ENCODE assay signal across 33 cellular contexts in the genomic region with DNA sequence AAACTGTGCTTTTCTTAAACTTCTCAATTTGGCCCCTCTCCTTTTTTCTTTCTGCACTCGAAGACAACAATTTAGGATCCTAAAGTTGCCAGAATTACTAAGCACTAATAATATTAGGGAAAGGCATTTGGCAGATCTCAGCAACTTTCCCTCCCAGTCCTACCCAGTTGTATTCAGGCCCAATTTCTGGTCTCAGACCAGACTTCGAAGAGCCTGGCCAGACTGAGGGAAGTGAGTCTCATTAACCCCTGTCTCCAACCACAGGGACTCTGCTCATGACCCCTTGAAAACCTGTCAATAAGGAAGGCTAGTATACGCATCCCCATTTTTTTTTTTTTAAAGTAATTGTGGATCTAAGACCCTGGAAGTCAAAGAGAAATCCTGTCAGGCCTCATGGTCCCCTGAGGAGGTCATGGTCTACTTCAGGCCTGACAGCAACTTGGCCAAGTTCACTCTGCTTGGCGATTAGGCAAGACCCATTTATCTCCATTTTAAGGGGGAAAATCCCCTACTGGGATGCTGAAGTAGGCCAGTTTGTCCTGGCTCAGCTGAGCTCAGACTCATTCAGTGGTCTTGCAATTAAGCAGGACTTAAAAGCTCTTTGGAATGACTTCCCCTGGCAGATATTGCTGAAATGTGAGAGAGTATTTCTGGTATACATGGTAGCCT.
"Had no signal": no experiment of that assay in that cellular context is flagged by ENCODE, and none has a peak within 500 bp of the region (broad histone marks: within the 10 kb centered on the region; RNA-seq: fewer than 3 reads in every experiment).

No MANE protein-coding gene starts in this region.

- H3K9me3 ChIP-seq: esophagus muscularis mucosa, gastrocnemius medialis, heart left ventricle, lower lobe of right lung, sigmoid colon, thyroid gland, upper lobe of left lung had no signal

- H3K27me3 Mint-ChIP-seq: activated CD4-positive, alpha-beta memory T cell treated with anti-CD3 and anti-CD28 coated beads, Interleukin-2, amount 10 ng/mL, durations not matched to agents 7 days and 5 days; activated CD4-positive, alpha-beta T cell treated with anti-CD3 and anti-CD28 coated beads, Interleukin-2, amount 10 ng/mL, durations not matched to agents 7 days and 5 days; naive thymus-derived CD8-positive, alpha-beta T cell; stimulated activated naive CD8-positive, alpha-beta T cell treated with anti-CD3 and anti-CD28 coated beads, Interleukin-15, amount 100 ng/mL, for 72 hours had no signal

- H3K27me3 ChIP-seq: neural progenitor cell, thyroid gland, upper lobe of left lung had no signal

- H3K36me3 ChIP-seq: esophagus muscularis mucosa, gastrocnemius medialis, heart left ventricle, lower lobe of right lung, neural progenitor cell, sigmoid colon, thyroid gland, upper lobe of left lung had no signal

- FAIRE-seq: bronchial epithelial cell, colon, kidney, small intestine had no signal

- H3K9me3 Mint-ChIP-seq: immature natural killer cell; stimulated activated memory B cell treated with anti-CD40 and anti-IgM and Interleukin-4, amounts not matched to agents 10 μg/mL and 1 μg/mL and 100 μg/mL, for 72 hours had no signal

- H3K4me1 ChIP-seq: esophagus muscularis mucosa, gastrocnemius medialis, heart left ventricle, lower lobe of right lung, neural progenitor cell, sigmoid colon, thyroid gland, upper lobe of left lung had no signal

- H3K4me3 Mint-ChIP-seq: activated CD4-positive, alpha-beta memory T cell treated with anti-CD3 and anti-CD28 coated beads, Interleukin-2, amount 10 ng/mL, durations not matched to agents 7 days and 5 days; activated CD4-positive, alpha-beta T cell treated with anti-CD3 and anti-CD28 coated beads, Interleukin-2, amount 10 ng/mL, durations not matched to agents 7 days and 5 days; activated T-cell treated with anti-CD3 and anti-CD28 coated beads, Interleukin-2, amount 50 U/mL, for 72 hours; immature natural killer cell; naive thymus-derived CD8-positive, alpha-beta T cell; neural progenitor cell; stimulated activated memory B cell treated with anti-CD40 and anti-IgM and Interleukin-4, amounts not matched to agents 10 μg/mL and 1 μg/mL and 100 μg/mL, for 72 hours; stimulated activated naive CD8-positive, alpha-beta T cell treated with anti-CD3 and anti-CD28 coated beads, Interleukin-15, amount 100 ng/mL, for 72 hours; WTC11 had no signal

- H3K27ac Mint-ChIP-seq: activated CD4-positive, alpha-beta memory T cell treated with anti-CD3 and anti-CD28 coated beads, Interleukin-2, amount 10 ng/mL, durations not matched to agents 7 days and 5 days; activated CD4-positive, alpha-beta T cell treated with anti-CD3 and anti-CD28 coated beads, Interleukin-2, amount 10 ng/mL, durations not matched to agents 7 days and 5 days; activated naive CD4-positive, alpha-beta T cell treated with anti-CD3 and anti-CD28 coated beads, Interleukin-2, amount 50 U/mL, for 72 hours; activated T-cell treated with anti-CD3 and anti-CD28 coated beads, Interleukin-2, amount 50 U/mL, for 72 hours; neural progenitor cell; stimulated activated memory B cell treated with anti-CD40 and anti-IgM and Interleukin-4, amounts not matched to agents 10 μg/mL and 1 μg/mL and 100 μg/mL, for 72 hours; stimulated activated naive CD8-positive, alpha-beta T cell treated with anti-CD3 and anti-CD28 coated beads, Interleukin-15, amount 100 ng/mL, for 72 hours; WTC11 had no signal

- H3K27ac ChIP-seq: esophagus muscularis mucosa, gastrocnemius medialis, heart left ventricle, lower lobe of right lung, neural progenitor cell, sigmoid colon, thyroid gland, upper lobe of left lung had no signal

- DNase-seq: activated CD4-positive, alpha-beta memory T cell treated with anti-CD3 and anti-CD28 coated beads, Interleukin-2, amount 10 ng/mL, durations not matched to agents 7 days and 5 days; activated CD4-positive, alpha-beta T cell treated with anti-CD3 and anti-CD28 coated beads for 1 hour; activated CD4-positive, alpha-beta T cell treated with anti-CD3 and anti-CD28 coated beads, Interleukin-2, amount 10 ng/mL, durations not matched to agents 7 days and 5 days; activated naive CD4-positive, alpha-beta T cell; activated T-cell treated with anti-CD3 and anti-CD28 coated beads, Interleukin-2, amount 50 U/mL, for 72 hours; dermis blood vessel endothelial cell; effector CD4-positive, alpha-beta T cell; gastrocnemius medialis; hypothalamus; immature natural killer cell; kidney; lower lobe of right lung; mesenchymal stem cell; naive thymus-derived CD8-positive, alpha-beta T cell; occipital lobe; sigmoid colon; small intestine; stimulated activated CD4-positive, alpha-beta T cell treated with anti-CD3 and anti-CD28 coated beads, Interleukin-1b, Interleukin-23, amount 100 ng/mL, for 48 hours; stimulated activated CD4-positive, alpha-beta T cell treated with anti-CD3 and anti-CD28 coated beads, Interleukin-4, amount 100 ng/mL, for 4 hours; stimulated activated CD8-positive, alpha-beta memory T cell treated with anti-CD3 and anti-CD28 coated beads, Interleukin-4, amount 100 ng/mL, for 48 hours; stimulated activated naive CD8-positive, alpha-beta T cell treated with anti-CD3 and anti-CD28 coated beads, Interleukin-15, amount 100 ng/mL, for 72 hours; substantia nigra; T-helper 2 cell; thyroid gland; upper lobe of left lung had no signal

- ATAC-seq: activated naive CD4-positive, alpha-beta T cell treated with anti-CD3 and anti-CD28 coated beads, Interleukin-2, amount 50 U/mL, for 72 hours; activated T-cell treated with anti-CD3 and anti-CD28 coated beads, Interleukin-2, amount 50 U/mL, for 72 hours; gastrocnemius medialis; lower lobe of right lung; naive thymus-derived CD8-positive, alpha-beta T cell; stimulated activated memory B cell treated with anti-CD40 and anti-IgM and Interleukin-4, amounts not matched to agents 10 μg/mL and 1 μg/mL and 100 μg/mL, for 72 hours; stimulated activated naive CD8-positive, alpha-beta T cell treated with anti-CD3 and anti-CD28 coated beads, Interleukin-15, amount 100 ng/mL, for 72 hours; WTC11 had no signal

- H3K4me1 Mint-ChIP-seq: neural progenitor cell; stimulated activated memory B cell treated with anti-CD40 and anti-IgM and Interleukin-4, amounts not matched to agents 10 μg/mL and 1 μg/mL and 100 μg/mL, for 72 hours had no signal

- H3K36me3 Mint-ChIP-seq: neural progenitor cell; stimulated activated memory B cell treated with anti-CD40 and anti-IgM and Interleukin-4, amounts not matched to agents 10 μg/mL and 1 μg/mL and 100 μg/mL, for 72 hours; WTC11 had no signal

- H3K4me3 ChIP-seq: esophagus muscularis mucosa, gastrocnemius medialis, heart left ventricle, lower lobe of right lung, neural progenitor cell, sigmoid colon, thyroid gland, upper lobe of left lung had no signal
